9 cellular contexts compared by ENCODE assay signal in genomic region chr2:105873281-105873680, GRCh38.
DNase-seq lines count a peak whose midpoint lies in the region; ATAC-seq, FAIRE-seq and TF ChIP-seq lines count a peak whose summit lies in the region.
"Had no signal": no experiment of that assay in that cellular context is flagged by ENCODE, and none has a peak within 500 bp of the region (broad histone marks: within the 10 kb centered on the region; RNA-seq: fewer than 3 reads in every experiment).

No MANE protein-coding gene starts in this region.

- ATAC-seq in HG03066 (IDR thresholded peaks at IDR 0.05; ENCODE audit: low read depth, unreplicated experiment) (peak; percentile 1), GM18873 (IDR thresholded peaks at IDR 0.05; ENCODE audit: low FRiP score, unreplicated experiment) (no peak)

- no peak for FAIRE-seq in urothelium cell line (lab: Jason Lieb, UNC)

- intact Hi-C loops in activated naive CD4-positive, alpha-beta T cell treated with anti-CD3 and anti-CD28 coated beads for 36 hours (cut with micrococcal nuclease), result loop anchor here (2.0 kb wide), 1 partner anchor 14 kb away; no protein-coding TSS in a partner anchor

- no peaks in the 10 kb centered on the region for H3K27me3 Mint-ChIP-seq in activated naive CD4-positive, alpha-beta T cell treated with anti-CD3 and anti-CD28 coated beads for 36 hours (ENCODE audit: low read depth)
- H3K27me3 Mint-ChIP-seq in chondrocyte (ENCODE audit: low read depth), result no peaks in the 10 kb centered on the region

- no peak overlapping the region for H3K4me3 Mint-ChIP-seq in activated naive CD4-positive, alpha-beta T cell treated with anti-CD3 and anti-CD28 coated beads for 36 hours
- H3K4me3 Mint-ChIP-seq in chondrocyte (ENCODE audit: unreplicated experiment), result no peak overlapping the region

- CTCF ChIA-PET in activated naive CD4-positive, alpha-beta T cell treated with anti-CD3 and anti-CD28 coated beads for 36 hours (lab: Charles Lee), result no interaction called here

- peaks cover 40% of the 10 kb centered on the region for H3K36me3 Mint-ChIP-seq in activated naive CD4-positive, alpha-beta T cell treated with anti-CD3 and anti-CD28 coated beads for 36 hours (ENCODE audit: low read depth)
- H3K36me3 Mint-ChIP-seq in chondrocyte (ENCODE audit: low read depth), result peaks cover 6% of the 10 kb centered on the region

- no peaks in the 10 kb centered on the region for H3K9me3 Mint-ChIP-seq in activated naive CD4-positive, alpha-beta T cell treated with anti-CD3 and anti-CD28 coated beads for 36 hours
- H3K9me3 Mint-ChIP-seq in chondrocyte (ENCODE audit: low read depth), result no peaks in the 10 kb centered on the region

- H3K4me1 Mint-ChIP-seq in activated naive CD4-positive, alpha-beta T cell treated with anti-CD3 and anti-CD28 coated beads for 36 hours (ENCODE audit: low read depth), result peaks cover 95% of the 10 kb centered on the region
- peaks cover 23% of the 10 kb centered on the region for H3K4me1 Mint-ChIP-seq in chondrocyte (ENCODE audit: low read depth)

- DNase-seq in activated naive CD4-positive, alpha-beta T cell treated with anti-CD3 and anti-CD28 coated beads for 36 hours, result no peak
- no peak for DNase-seq in activated naive CD4-positive, alpha-beta T cell (lab: John Stamatoyannopoulos, UW)
- DNase-seq in chondrocyte (ENCODE audit: low spot score), result no peak
- DNase-seq in urothelium cell line (ENCODE audit: low spot score), result peak; percentile 23
- DNase-seq in ecto neural progenitor cell (ENCODE audit: low spot score), result no peak
- no peak for DNase-seq in hepatic stellate cell (ENCODE audit: low spot score)
- DNase-seq: RPMI8226 had no signal

- TF ChIP-seq CTCF in chondrocyte (IDR thresholded peaks at IDR 0.05), result no peak

- peak overlapping the region; percentile 51 for H3K27ac Mint-ChIP-seq in activated naive CD4-positive, alpha-beta T cell treated with anti-CD3 and anti-CD28 coated beads for 36 hours
- peak overlapping the region; percentile 45 for H3K27ac Mint-ChIP-seq in chondrocyte (ENCODE audit: unreplicated experiment)
